In the genomic region with DNA sequence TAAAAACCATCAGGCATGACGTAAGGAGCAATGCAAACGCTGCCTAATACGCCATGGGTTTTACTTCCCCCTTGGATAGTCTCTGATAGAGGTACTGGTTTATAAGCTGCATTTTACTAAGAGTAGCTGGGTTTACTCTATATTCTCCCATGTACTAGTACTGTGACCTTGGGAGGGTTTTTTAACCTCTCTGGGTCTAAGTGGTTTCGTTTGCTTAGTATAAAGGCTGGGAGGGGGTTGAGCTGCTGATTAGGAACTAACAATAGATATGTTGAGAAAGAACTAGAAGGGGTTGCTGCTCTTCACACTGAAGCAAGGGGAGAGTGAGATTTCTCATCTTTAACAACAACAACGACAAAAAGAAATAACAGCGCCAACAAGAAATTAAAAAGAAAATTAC, we compare ENCODE assay signal across 15 cellular contexts.
DNase-seq lines count a peak whose midpoint lies in the region; ATAC-seq and TF ChIP-seq lines count a peak whose summit lies in the region.
"Had no signal": no experiment of that assay in that cellular context is flagged by ENCODE, and none has a peak within 500 bp of the region (broad histone marks: within the 10 kb centered on the region; RNA-seq: fewer than 3 reads in every experiment).

No MANE protein-coding gene starts in this region.

- H3K9me3 ChIP-seq in H9 (ENCODE audit: control insufficient read depth, low read depth, low read length): no peaks in the 10 kb centered on the region
- no peaks in the 10 kb centered on the region for H3K9me3 ChIP-seq in OCI-LY3 (ENCODE audit: insufficient read depth, low read length)
- no peaks in the 10 kb centered on the region for H3K9me3 ChIP-seq in heart right ventricle
- H3K9me3 ChIP-seq in neuronal stem cell (replicated peaks in 1 of 2; ENCODE audit: control insufficient read depth in 2 of 2, insufficient read depth in 1 of 2, low read depth in 1 of 2, low read length in 2 of 2): no peaks in the 10 kb centered on the region
- H3K9me3 ChIP-seq: body of pancreas had no signal

- H3K9ac ChIP-seq in H9 (ENCODE audit: extremely low read depth, insufficient read length, low read length) (no peak overlapping the region), OCI-LY3 (ENCODE audit: low read length) (no peak overlapping the region), neuronal stem cell (ENCODE audit: low read depth, low read length, poor library complexity) (no peak overlapping the region)

- no CpG with 5 or more reads among the region's 6 CpGs for WGBS in H9 (ENCODE audit: extremely low coverage, insufficient read length, low lambda C conversion rate)
- 68 to 74% methylated on average over 6 of the region's 6 CpGs for WGBS in heart right ventricle, 2 donors
- no CpG with 5 or more reads among the region's 6 CpGs for WGBS in neuronal stem cell (ENCODE audit: extremely low coverage in 2 of 2, insufficient read length in 2 of 2, insufficient replicate concordance in 1 of 2), 2 donors

- no peak overlapping the region for H3K23ac ChIP-seq in H9 (ENCODE audit: insufficient read length, low read depth, low read length)
- H3K23ac ChIP-seq in neuronal stem cell (ENCODE audit: low read depth, low read length, poor library complexity): no peak overlapping the region

- H3K79me2 ChIP-seq in H9 (ENCODE audit: insufficient read depth, low read length) (no peaks in the 10 kb centered on the region), OCI-LY3 (ENCODE audit: low read length) (no peaks in the 10 kb centered on the region)

- H3K9me3 Mint-ChIP-seq in H9: no peaks in the 10 kb centered on the region
- H3K9me3 Mint-ChIP-seq: neural crest cell; stimulated activated naive B cell treated with anti-CD40 and anti-IgM and Interleukin-4, amounts not matched to agents 10 μg/mL and 1 μg/mL and 100 μg/mL, for 72 hours had no signal

- H2BK12ac ChIP-seq in H9 (ENCODE audit: insufficient read length, low read depth, low read length) (no peak overlapping the region), neuronal stem cell (ENCODE audit: low read length) (no peak overlapping the region)

- no peak overlapping the region for H3K56ac ChIP-seq in H9 (ENCODE audit: insufficient read length, low read depth, low read length)

- H4K5ac ChIP-seq in H9 (ENCODE audit: insufficient read length, low read depth, low read length): no peak overlapping the region

- no peak overlapping the region for H3K18ac ChIP-seq in H9 (ENCODE audit: insufficient read length, low read depth, low read length)
- no peak overlapping the region for H3K18ac ChIP-seq in neuronal stem cell (ENCODE audit: low read length)

- H3K27ac ChIP-seq in H9 (ENCODE audit: insufficient read length, low read depth, low read length) (no peak overlapping the region), OCI-LY3 (ENCODE audit: low read length) (no peak overlapping the region), heart right ventricle (peak overlapping the region in 7 of 10 donors; percentile 19 to 58 (median 37)), neuronal stem cell (replicated peaks; ENCODE audit: low read length) (no peak overlapping the region)

- peaks cover 9% of the 10 kb centered on the region; the same call in 1 of the 2 replicates for H3K4me1 ChIP-seq in H9 (ENCODE audit: insufficient read depth, low read length)
- H3K4me1 ChIP-seq in OCI-LY3 (ENCODE audit: low read length): peaks cover 11% of the 10 kb centered on the region; the same call in 1 of the 2 replicates
- peaks cover 3 to 42% (median 21%) of the 10 kb centered on the region in 9 donors for H3K4me1 ChIP-seq in heart right ventricle
- peaks cover 0 to 4% of the 10 kb centered on the region in 2 donors for H3K4me1 ChIP-seq in neuronal stem cell (ENCODE audit: control insufficient read depth in 2 of 2, insufficient read depth in 1 of 2, low read depth in 1 of 2, low read length in 2 of 2)

- H3K4me1 Mint-ChIP-seq in H9: peaks cover 27 to 33% of the 10 kb centered on the region in 2 experiments
- H3K4me1 Mint-ChIP-seq: stimulated activated naive B cell treated with anti-CD40 and anti-IgM and Interleukin-4, amounts not matched to agents 10 μg/mL and 1 μg/mL and 100 μg/mL, for 72 hours had no signal

- no peak for TF ChIP-seq CTCF in H9 (conservative IDR thresholded peaks at IDR 0.05)
- TF ChIP-seq CTCF in OCI-LY3 (IDR thresholded peaks at IDR 0.05; ENCODE audit: low read depth, low read length): no peak
- TF ChIP-seq CTCF in heart right ventricle (IDR thresholded peaks at IDR 0.05): no peak
- TF ChIP-seq CTCF in omental fat pad (IDR thresholded peaks at IDR 0.05): no peak

- H3K27me3 Mint-ChIP-seq in H9 (ENCODE audit: low read depth): no peaks in the 10 kb centered on the region
- H3K27me3 Mint-ChIP-seq: stimulated activated naive B cell treated with anti-CD40 and anti-IgM and Interleukin-4, amounts not matched to agents 10 μg/mL and 1 μg/mL and 100 μg/mL, for 72 hours had no signal

- no peak overlapping the region for H2BK5ac ChIP-seq in H9 (ENCODE audit: insufficient read length, low read length)
- H2BK5ac ChIP-seq in neuronal stem cell (ENCODE audit: low read length): no peak overlapping the region

- H3K4me2 ChIP-seq in H9 (ENCODE audit: insufficient read depth, insufficient read length, low read length) (no peak overlapping the region), OCI-LY3 (ENCODE audit: low read length) (peak overlapping the region; percentile 42), neuronal stem cell (ENCODE audit: insufficient read depth, low read length, poor library complexity, severe bottlenecking) (no peak overlapping the region)

- H4K91ac ChIP-seq in H9 (ENCODE audit: insufficient read length, low read depth, low read length): no peak overlapping the region
- no peak overlapping the region for H4K91ac ChIP-seq in neuronal stem cell (ENCODE audit: low read depth, low read length, poor library complexity)

- no peaks in the 10 kb centered on the region for H3K79me1 ChIP-seq in H9 (ENCODE audit: insufficient read depth, low read depth, low read length, poor library complexity, severe bottlenecking)
- H3K79me1 ChIP-seq in neuronal stem cell (ENCODE audit: low read depth, low read length): no peaks in the 10 kb centered on the region

- no peak overlapping the region for H2BK20ac ChIP-seq in H9 (ENCODE audit: low read depth, low read length, poor library complexity, severe bottlenecking)

- H2AK5ac ChIP-seq in H9 (ENCODE audit: insufficient read length, low read length) (no peak overlapping the region), neuronal stem cell (ENCODE audit: low read depth, low read length) (no peak overlapping the region)

- H2AFZ ChIP-seq in H9 (ENCODE audit: low read length) (no peak overlapping the region), OCI-LY3 (ENCODE audit: low read depth, low read length) (0 out of 2 replicates have a peak overlapping the region, but pooled peaks have one; percentile 31), neuronal stem cell (ENCODE audit: low read length) (peak overlapping the region; percentile 51)

- no peak overlapping the region for H3K4ac ChIP-seq in H9 (ENCODE audit: low read depth, low read length)
- H3K4ac ChIP-seq in neuronal stem cell (ENCODE audit: low read length): no peak overlapping the region

- H3K36me3 ChIP-seq in OCI-LY3 (replicated peaks; ENCODE audit: low read depth, low read length): no peaks in the 10 kb centered on the region
- peaks cover 0 to 40% (median 0%) of the 10 kb centered on the region in 9 donors for H3K36me3 ChIP-seq in heart right ventricle
- H3K36me3 ChIP-seq in neuronal stem cell (replicated peaks in 1 of 2; ENCODE audit: control insufficient read depth in 2 of 2, insufficient read depth in 2 of 2, low read length in 2 of 2): no peaks in the 10 kb centered on the region

- H3K4me3 Mint-ChIP-seq in H9: no peak overlapping the region
- H3K4me3 Mint-ChIP-seq: neural crest cell; stimulated activated naive B cell treated with anti-CD40 and anti-IgM and Interleukin-4, amounts not matched to agents 10 μg/mL and 1 μg/mL and 100 μg/mL, for 72 hours had no signal

- intact Hi-C loops in heart right ventricle (cut with DNase I): loop anchor here in 2 of 10 donors (10.0 kb wide), 2 partner anchors 714 to 874 kb away; no protein-coding TSS in a partner anchor

- peak overlapping the region; percentile 34 for H3K4me3 ChIP-seq in OCI-LY3 (ENCODE audit: low read length)
- no peak overlapping the region for H3K4me3 ChIP-seq in heart right ventricle
- H3K4me3 ChIP-seq in neuronal stem cell (ENCODE audit: low read length in 2 of 2): no peak overlapping the region
- H3K4me3 ChIP-seq: body of pancreas had no signal

- H2BK15ac ChIP-seq in H9 (ENCODE audit: low read depth, low read length) (no peak overlapping the region), neuronal stem cell (ENCODE audit: low read length) (no peak overlapping the region)

- H3K14ac ChIP-seq in H9 (ENCODE audit: insufficient read depth, low read length) (no peak overlapping the region), neuronal stem cell (ENCODE audit: low read length) (no peak overlapping the region)

- H3K27me3 ChIP-seq in H9 (ENCODE audit: insufficient read depth, low read length) (no peaks in the 10 kb centered on the region), OCI-LY3 (ENCODE audit: low read depth, low read length) (no peaks in the 10 kb centered on the region), heart right ventricle (no peaks in the 10 kb centered on the region), neuronal stem cell (ENCODE audit: control insufficient read depth in 3 of 3, insufficient read depth in 3 of 3, low read depth in 1 of 3, low read length in 3 of 3) (no peaks in the 10 kb centered on the region)
- H3K27me3 ChIP-seq: body of pancreas had no signal

- ATAC-seq in heart right ventricle: peak in 6 of 8 donors; percentile 21 to 51 (median 30)
- ATAC-seq in omental fat pad (ENCODE audit: low FRiP score): no peak
- ATAC-seq in HG03521 (IDR thresholded peaks at IDR 0.05; ENCODE audit: unreplicated experiment): no peak
- ATAC-seq in GM19467 (IDR thresholded peaks at IDR 0.05; ENCODE audit: unreplicated experiment): no peak
- ATAC-seq: body of pancreas; stimulated activated naive B cell treated with anti-CD40 and anti-IgM and Interleukin-4, amounts not matched to agents 10 μg/mL and 1 μg/mL and 100 μg/mL, for 72 hours had no signal

- H4K20me1 ChIP-seq in H9 (ENCODE audit: control insufficient read depth, insufficient read depth, insufficient read length) (no peaks in the 10 kb centered on the region), OCI-LY3 (ENCODE audit: insufficient read depth, low read length) (no peaks in the 10 kb centered on the region)

- H3T11ph ChIP-seq in H9 (ENCODE audit: low read length): no peak overlapping the region

- no peaks in the 10 kb centered on the region for H3K36me3 Mint-ChIP-seq in H9 (ENCODE audit: insufficient read depth in 1 of 3, low read depth in 3 of 3)
- H3K36me3 Mint-ChIP-seq: stimulated activated naive B cell treated with anti-CD40 and anti-IgM and Interleukin-4, amounts not matched to agents 10 μg/mL and 1 μg/mL and 100 μg/mL, for 72 hours had no signal

- H4K8ac ChIP-seq in H9 (replicated peaks; ENCODE audit: insufficient read length, low read depth, low read length) (no peak overlapping the region), neuronal stem cell (ENCODE audit: low read depth, low read length) (no peak overlapping the region)

- no peak for DNase-seq in H9
- no peak for DNase-seq in heart right ventricle
- DNase-seq in neuronal stem cell (ENCODE audit: low spot score): no peak
- no peak for DNase-seq in omental fat pad (ENCODE audit: low spot score)
- no peak for DNase-seq in NCI-H187 (lab: John Stamatoyannopoulos, UW)
- DNase-seq: activated CD8-positive, alpha-beta memory T cell treated with anti-CD3 and anti-CD28 coated beads, Interleukin-2, amount 50 U/mL, for 48 hours; activated naive CD4-positive, alpha-beta T cell treated with anti-CD3 and anti-CD28 coated beads, Interleukin-2, amount 50 U/mL, for 16 hours; body of pancreas; EL; small intestine; stimulated activated naive B cell treated with anti-CD40 and anti-IgM and Interleukin-4, amounts not matched to agents 10 μg/mL and 1 μg/mL and 100 μg/mL, for 72 hours had no signal

- H2BK120ac ChIP-seq in H9 (ENCODE audit: low read depth, low read length, poor library complexity, severe bottlenecking) (no peak overlapping the region), neuronal stem cell (ENCODE audit: low read depth, low read length) (no peak overlapping the region)

- H3K23me2 ChIP-seq in H9 (ENCODE audit: insufficient read length, low read depth, low read length, poor library complexity, severe bottlenecking): no peaks in the 10 kb centered on the region

- peak overlapping the region in 2 of 3 experiments; percentile 12 to 50; a peak in 3 of 7 replicates for H3K27ac Mint-ChIP-seq in H9
- H3K27ac Mint-ChIP-seq: stimulated activated naive B cell treated with anti-CD40 and anti-IgM and Interleukin-4, amounts not matched to agents 10 μg/mL and 1 μg/mL and 100 μg/mL, for 72 hours had no signal

Comparison
In these comparisons a context has a peak if more than half of its experiments do, and no peak if none do; other contexts are left out.
1. H3K27ac ChIP-seq: peak in heart right ventricle (7 of 10); none in H9 (single experiment), OCI-LY3 (single experiment) and neuronal stem cell (single experiment).
2. ATAC-seq: peak in heart right ventricle (6 of 8); none in omental fat pad (single experiment), HG03521 (single experiment) and GM19467 (single experiment).